Comparison of ENCODE assay signal across 7 cellular contexts in the genomic region with DNA sequence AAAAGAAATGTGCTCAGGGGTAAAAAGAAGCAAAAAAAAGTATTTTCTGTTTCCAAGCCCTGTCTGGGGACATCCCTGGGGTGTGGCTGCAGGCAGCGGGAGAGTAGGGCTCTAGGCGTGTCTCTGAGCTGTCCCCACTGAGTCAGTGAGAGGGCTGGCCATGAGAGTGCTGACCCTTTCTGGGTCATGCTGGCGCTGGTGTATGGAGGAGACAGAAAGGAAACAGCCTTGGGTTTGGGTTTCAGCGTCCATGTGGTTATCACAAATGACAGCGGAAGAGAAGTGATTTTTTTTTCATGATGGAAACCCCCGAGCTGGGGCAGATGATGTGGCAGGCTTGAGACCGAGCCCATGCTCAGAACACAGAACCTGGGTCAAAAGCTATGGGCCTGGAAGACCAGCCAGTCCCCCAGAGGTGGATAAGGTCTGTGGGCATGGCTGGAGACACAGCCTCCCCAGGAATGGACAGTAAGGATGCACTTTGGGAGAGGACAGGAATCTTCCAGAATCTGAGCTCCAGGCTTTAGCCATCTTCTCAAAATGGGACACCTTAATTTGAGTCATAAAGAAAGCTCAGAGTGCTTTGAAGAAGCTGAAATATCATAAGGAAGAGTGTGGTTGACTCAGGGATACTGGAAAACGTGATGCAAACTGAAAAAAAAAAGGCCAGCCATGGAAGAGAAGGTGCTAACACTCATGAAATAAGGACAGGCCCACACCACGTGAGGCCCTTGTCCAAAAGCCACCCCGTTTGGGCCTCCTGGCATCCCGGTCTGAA. TPM values are rescaled to one million over a fixed set of nuclear protein-coding genes. Genes with fewer than 3 reads are reported as not detected.
A peak's percentile ranks its signal among the peaks of the same experiment; 100 is the strongest.
DNase-seq lines count a peak whose midpoint lies in the region; ATAC-seq and TF ChIP-seq lines count a peak whose summit lies in the region.

No MANE protein-coding gene starts in this region.

- H3K9me3 ChIP-seq in GM23248 (ENCODE audit: low read depth), result no peaks in the 10 kb centered on the region

- no peaks in the 10 kb centered on the region for H3K36me3 ChIP-seq in GM23248 (ENCODE audit: low read depth)

- H3F3A ChIP-seq in GM23248 (ENCODE audit: insufficient read depth), result peaks cover 19% of the 10 kb centered on the region

- peak; percentile 91 for DNase-seq in GM23248
- peak; percentile 11 to 20 for DNase-seq in activated CD4-positive, alpha-beta T cell treated with anti-CD3 and anti-CD28 coated beads, Interleukin-2, amount 50 U/mL, for 4 hours
- DNase-seq in fibroblast of villous mesenchyme (ENCODE audit: low read depth), result peak; percentile 71
- no peak for DNase-seq in NCI-H1694 treated with DMSO at 0.1 percent for 48 hours (lab: John Stamatoyannopoulos, UW)
- no peak for DNase-seq in NCI-H69 (lab: John Stamatoyannopoulos, UW)

- no peaks in the 10 kb centered on the region for H4K20me1 ChIP-seq in GM23248 (ENCODE audit: insufficient read depth)

- H3K27ac Mint-ChIP-seq in stimulated activated memory B cell treated with anti-CD40 and anti-IgM and Interleukin-4, amounts not matched to agents 10 μg/mL and 1 μg/mL and 100 μg/mL, for 72 hours, result peak overlapping the region; percentile 94

- in situ Hi-C loops in GM23248 (cut with MboI), result no loop called here

- peak overlapping the region; percentile 33; the same call in 1 of the 2 replicates for H2AFZ ChIP-seq in GM23248

- H3K4me1 Mint-ChIP-seq in stimulated activated memory B cell treated with anti-CD40 and anti-IgM and Interleukin-4, amounts not matched to agents 10 μg/mL and 1 μg/mL and 100 μg/mL, for 72 hours, result peaks cover 52% of the 10 kb centered on the region

- H3K79me2 ChIP-seq in GM23248 (ENCODE audit: insufficient read depth), result no peaks in the 10 kb centered on the region

- TF ChIP-seq CTCF in fibroblast of villous mesenchyme (IDR thresholded peaks at IDR 0.05; ENCODE audit: insufficient read depth, low read depth, low read length), result no peak

- H3K27me3 Mint-ChIP-seq in stimulated activated memory B cell treated with anti-CD40 and anti-IgM and Interleukin-4, amounts not matched to agents 10 μg/mL and 1 μg/mL and 100 μg/mL, for 72 hours, result no peaks in the 10 kb centered on the region

- peak overlapping the region; percentile 70 for H3K4me2 ChIP-seq in GM23248 (ENCODE audit: unreplicated experiment)

- peak overlapping the region; percentile 79 for H3K27ac ChIP-seq in GM23248

- peaks cover 20% of the 10 kb centered on the region for H3K36me3 Mint-ChIP-seq in stimulated activated memory B cell treated with anti-CD40 and anti-IgM and Interleukin-4, amounts not matched to agents 10 μg/mL and 1 μg/mL and 100 μg/mL, for 72 hours

- 14 to 15% methylated on average over 11 of the region's 11 CpGs for WGBS in GM23248 (ENCODE audit: low coverage in 1 of 2, low lambda C conversion rate in 2 of 2, missing lambda C conversion rate in 2 of 2), 2 experiments

- H3K27me3 ChIP-seq in GM23248 (replicated peaks; ENCODE audit: insufficient read depth), result no peaks in the 10 kb centered on the region

- peak overlapping the region; percentile 37 for H3K4me3 Mint-ChIP-seq in stimulated activated memory B cell treated with anti-CD40 and anti-IgM and Interleukin-4, amounts not matched to agents 10 μg/mL and 1 μg/mL and 100 μg/mL, for 72 hours

- H3K9ac ChIP-seq in GM23248, result peak overlapping the region; percentile 67

- peaks cover 28% of the 10 kb centered on the region for H3K4me1 ChIP-seq in GM23248 (ENCODE audit: insufficient read depth)

- no peak overlapping the region for H3K4me3 ChIP-seq in GM23248
- no peak overlapping the region for H3K4me3 ChIP-seq in fibroblast of villous mesenchyme (ENCODE audit: low read depth, low read length)

- H3K9me2 ChIP-seq in GM23248 (ENCODE audit: insufficient read depth), result no peaks in the 10 kb centered on the region

- no peaks in the 10 kb centered on the region for H3K9me3 Mint-ChIP-seq in stimulated activated memory B cell treated with anti-CD40 and anti-IgM and Interleukin-4, amounts not matched to agents 10 μg/mL and 1 μg/mL and 100 μg/mL, for 72 hours

- peak; percentile 88 for ATAC-seq in stimulated activated memory B cell treated with anti-CD40 and anti-IgM and Interleukin-4, amounts not matched to agents 10 μg/mL and 1 μg/mL and 100 μg/mL, for 72 hours
- ATAC-seq in GM21367 (IDR thresholded peaks at IDR 0.05; ENCODE audit: unreplicated experiment), result no peak

RNA-seq across cellular contexts. Expression of a gene that starts 36.2 kb away (rescaled TPM):
- 3.8 and 4.8 TPM in 2 replicates for total RNA-seq in GM23248 (2014; rRNA removed; shearing (Covaris generic))
- polyA plus RNA-seq in GM23248 (2016; fragmentation: Nextera tagmentation; extraction: Ambion mirVana), result 1.2 TPM in 2 replicates
- total RNA-seq in fibroblast of villous mesenchyme, result 6.5 and 10.0 TPM in 2 replicates

RNA-seq across cellular contexts. Expression of a gene that starts 54.6 kb away (rescaled TPM):
- 38.6 and 46.0 TPM in 2 replicates for total RNA-seq in GM23248 (2014; rRNA removed; shearing (Covaris generic))
- polyA plus RNA-seq in GM23248 (2016; fragmentation: Nextera tagmentation; extraction: Ambion mirVana), result 48.7 and 48.9 TPM in 2 replicates
- total RNA-seq in fibroblast of villous mesenchyme, result 27.7 and 35.8 TPM in 2 replicates

Comparison
In these comparisons a context has a peak if more than half of its experiments do, and no peak if none do; other contexts are left out.
1. DNase-seq: peak in GM23248 (single experiment), activated CD4-positive, alpha-beta T cell treated with anti-CD3 and anti-CD28 coated beads, Interleukin-2, amount 50 U/mL, for 4 hours (2 of 2) and fibroblast of villous mesenchyme (single experiment); none in NCI-H1694 treated with DMSO at 0.1 percent for 48 hours (single experiment) and NCI-H69 (single experiment).